15 cellular contexts compared by ENCODE assay signal in genomic region chr1:43786975-43787374, GRCh38.
DNase-seq lines count a peak whose midpoint lies in the region; ATAC-seq, FAIRE-seq and TF ChIP-seq lines count a peak whose summit lies in the region.
"Had no signal": no experiment of that assay in that cellular context is flagged by ENCODE, and none has a peak within 500 bp of the region (broad histone marks: within the 10 kb centered on the region; RNA-seq: fewer than 3 reads in every experiment).

No MANE protein-coding gene starts in this region.

- H3K4me1 ChIP-seq in endothelial cell of umbilical vein (ENCODE audit: control insufficient read depth, extremely low read depth, insufficient read depth, low read length) (peaks cover 18% of the 10 kb centered on the region), stomach (peaks cover 0 to 22% (median 0%) of the 10 kb centered on the region in 4 donors), ascending aorta (no peaks in the 10 kb centered on the region)

- TF ChIP-seq POLR2A in endothelial cell of umbilical vein (IDR thresholded peaks at IDR 0.05; ENCODE audit: low read depth, low read length) (no peak), stomach (IDR thresholded peaks at IDR 0.05) (no peak)

- H2AFZ ChIP-seq in endothelial cell of umbilical vein (ENCODE audit: low read depth, low read length): no peak overlapping the region

- no peak overlapping the region for H3K4me2 ChIP-seq in endothelial cell of umbilical vein (ENCODE audit: insufficient read depth, low read length)

- peaks cover 7% of the 10 kb centered on the region for H3K4me1 Mint-ChIP-seq in mesothelial cell of epicardium

- no peaks in the 10 kb centered on the region for H3K36me3 ChIP-seq in endothelial cell of umbilical vein (ENCODE audit: control insufficient read depth in 2 of 2, extremely low read depth in 1 of 2, insufficient read depth in 2 of 2, low read length in 2 of 2)
- H3K36me3 ChIP-seq in stomach: no peaks in the 10 kb centered on the region
- peaks cover 0 to 2% of the 10 kb centered on the region in 2 donors for H3K36me3 ChIP-seq in ascending aorta
- H3K36me3 ChIP-seq: HAP-1 had no signal

- no peak for TF ChIP-seq CTCF in endothelial cell of umbilical vein (IDR thresholded peaks at IDR 0.05; ENCODE audit: extremely low read depth in 1 of 2, insufficient read depth in 1 of 2, low read depth in 1 of 2, low read length in 2 of 2)
- no peak for TF ChIP-seq CTCF in stomach (IDR thresholded peaks at IDR 0.05)
- no peak for TF ChIP-seq CTCF in mesothelial cell of epicardium (IDR thresholded peaks at IDR 0.05; ENCODE audit: unreplicated experiment)
- TF ChIP-seq CTCF in ascending aorta (IDR thresholded peaks at IDR 0.05): no peak

- no peaks in the 10 kb centered on the region for H3K9me3 Mint-ChIP-seq in mesothelial cell of epicardium
- H3K9me3 Mint-ChIP-seq: endodermal cell had no signal

- ATAC-seq in left lobe of liver (peak; percentile 88), HG02610 (IDR thresholded peaks at IDR 0.05; ENCODE audit: unreplicated experiment) (no peak)

- no peaks in the 10 kb centered on the region for H3K36me3 Mint-ChIP-seq in mesothelial cell of epicardium

- H3K4me3 ChIP-seq in endothelial cell of umbilical vein (replicated peaks in 1 of 3; ENCODE audit: insufficient read depth in 1 of 3, low read depth in 1 of 3, low read length in 3 of 3): no peak overlapping the region
- H3K4me3 ChIP-seq in stomach: no peak overlapping the region
- H3K4me3 ChIP-seq in ascending aorta: no peak overlapping the region
- H3K4me3 ChIP-seq: HAP-1 had no signal

- H4K20me1 ChIP-seq in endothelial cell of umbilical vein (replicated peaks; ENCODE audit: control insufficient read depth, extremely low read depth, insufficient read depth, low read length): no peaks in the 10 kb centered on the region

- no peaks in the 10 kb centered on the region for H3K79me2 ChIP-seq in endothelial cell of umbilical vein (ENCODE audit: control insufficient read depth, insufficient read depth, low read length)

- POLR2A ChIA-PET in endothelial cell of umbilical vein (lab: Charles Lee): no interaction called here

- FAIRE-seq in endothelial cell of umbilical vein (lab: Jason Lieb, UNC): peak; percentile 65

- WGBS in stomach, 5 donors: 61 to 82% (median 69%) methylated on average over 2 of the region's 2 CpGs

- H3K27ac ChIP-seq in endothelial cell of umbilical vein (ENCODE audit: insufficient read depth, low read depth, low read length) (peak overlapping the region; percentile 7), stomach (peak overlapping the region in 3 of 5 donors; percentile 20 to 38 (median 32)), ascending aorta (no peak overlapping the region)

- H3K9ac ChIP-seq in endothelial cell of umbilical vein (replicated peaks; ENCODE audit: extremely low read depth, insufficient read depth, low read length): no peak overlapping the region

- intact Hi-C loops in endothelial cell of umbilical vein (cut with micrococcal nuclease) (no loop called here), stomach (cut with DNase I; ENCODE audit: low total_unique reads) (no loop called here), ascending aorta (cut with DNase I) (no loop called here)

- CTCF ChIA-PET in endothelial cell of umbilical vein (lab: Charles Lee): interaction anchor here (1.4 to 4.4 kb wide), 4 partner anchors 15 to 148 kb away, joined by 3 to 28 read pairs (median 10); partner anchors contain the start of gene ARTN

- H3K9me1 ChIP-seq in endothelial cell of umbilical vein (replicated peaks; ENCODE audit: control insufficient read depth, extremely low read depth, insufficient read depth, low read length): no peaks in the 10 kb centered on the region

- dilution Hi-C loops in endothelial cell of umbilical vein (cut with MboI; ENCODE audit: extremely low pct_ligation_motif_present, low sequenced_read_pairs): no loop called here

- TF ChIP-seq EP300 in stomach (IDR thresholded peaks at IDR 0.05): no peak

- DNase-seq in HuH-7 (ENCODE audit: low spot score): peak; percentile 12
- DNase-seq in endothelial cell of umbilical vein (ENCODE audit: low read depth, low spot score): peak; percentile 86
- DNase-seq in left lobe of liver (ENCODE audit: low spot score): no peak
- no peak for DNase-seq in stomach
- no peak for DNase-seq in mesothelial cell of epicardium (ENCODE audit: low spot score in 2 of 2, unreplicated experiment in 2 of 2)
- no peak for DNase-seq in ascending aorta (ENCODE audit: low spot score in 2 of 2)
- DNase-seq: activated CD4-positive, alpha-beta T cell treated with anti-CD3 and anti-CD28 coated beads for 1 hour; activated T-cell treated with anti-CD3 and anti-CD28 coated beads, Interleukin-2, amount 50 U/mL, for 1 hour; anterior cingulate cortex; endodermal cell; GDM1; NCI-H226; T-helper 1 cell had no signal

- no peak overlapping the region for H3K4me3 Mint-ChIP-seq in mesothelial cell of epicardium
- H3K4me3 Mint-ChIP-seq: endodermal cell had no signal

- no peaks in the 10 kb centered on the region for H3K27me3 Mint-ChIP-seq in mesothelial cell of epicardium (ENCODE audit: low read depth)

- H3K27ac Mint-ChIP-seq in mesothelial cell of epicardium: no peak overlapping the region
- H3K27ac Mint-ChIP-seq: endodermal cell had no signal

- BruUV-seq in endothelial cell of umbilical vein (replicated peaks; lab: Mats Ljungman, UMichigan): no TSS peak

- H3K9me3 ChIP-seq in endothelial cell of umbilical vein (replicated peaks; ENCODE audit: control insufficient read depth, insufficient read depth, low read length): no peaks in the 10 kb centered on the region
- no peaks in the 10 kb centered on the region for H3K9me3 ChIP-seq in stomach
- H3K9me3 ChIP-seq in ascending aorta: no peaks in the 10 kb centered on the region
- H3K9me3 ChIP-seq: HAP-1 had no signal

- H3K27me3 ChIP-seq in endothelial cell of umbilical vein (ENCODE audit: control insufficient read depth in 2 of 2, insufficient read depth in 2 of 2, low read length in 2 of 2) (no peaks in the 10 kb centered on the region), stomach (no peaks in the 10 kb centered on the region), ascending aorta (no peaks in the 10 kb centered on the region)

TF ChIP-seq in endothelial cell of umbilical vein, 7 proteins besides CTCF, POLR2A, EP300 and RAD21:
- TF ChIP-seq, protein P1, sequence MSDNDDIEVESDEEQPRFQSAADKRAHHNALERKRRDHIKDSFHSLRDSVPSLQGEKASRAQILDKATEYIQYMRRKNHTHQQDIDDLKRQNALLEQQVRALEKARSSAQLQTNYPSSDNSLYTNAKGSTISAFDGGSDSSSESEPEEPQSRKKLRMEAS (IDR thresholded peaks at IDR 0.05; ENCODE audit: insufficient read depth, insufficient read length): peak; percentile 40
- TF ChIP-seq GATA2 (IDR thresholded peaks at IDR 0.05; ENCODE audit: insufficient read depth, insufficient read length, low read depth, low read length) (no peak), JUN (IDR thresholded peaks at IDR 0.05; ENCODE audit: borderline replicate concordance, insufficient read depth, insufficient read length, low read depth) (no peak), POLR2AphosphoS5 (IDR thresholded peaks at IDR 0.05; ENCODE audit: insufficient read depth, low read depth, low read length) (peak; percentile 17), FOS (IDR thresholded peaks at IDR 0.05; ENCODE audit: borderline replicate concordance, insufficient read depth, low read length) (no peak), MYC (IDR thresholded peaks at IDR 0.05; ENCODE audit: low read depth, low read length) (no peak), EZH2 (IDR thresholded peaks at IDR 0.05; ENCODE audit: borderline replicate concordance, low read depth, low read length, severe bottlenecking) (no peak)

Comparison
In these comparisons a context has a peak if more than half of its experiments do, and no peak if none do; other contexts are left out.
1. DNase-seq: peak in HuH-7 (single experiment) and endothelial cell of umbilical vein (single experiment); none in left lobe of liver (single experiment), stomach (single experiment), mesothelial cell of epicardium (0 of 2) and ascending aorta (0 of 2).
2. H3K27ac ChIP-seq: peak in endothelial cell of umbilical vein (single experiment) and stomach (3 of 5); none in ascending aorta (0 of 2).